ENCODE assay signal across 12 cellular contexts in the genomic region with DNA sequence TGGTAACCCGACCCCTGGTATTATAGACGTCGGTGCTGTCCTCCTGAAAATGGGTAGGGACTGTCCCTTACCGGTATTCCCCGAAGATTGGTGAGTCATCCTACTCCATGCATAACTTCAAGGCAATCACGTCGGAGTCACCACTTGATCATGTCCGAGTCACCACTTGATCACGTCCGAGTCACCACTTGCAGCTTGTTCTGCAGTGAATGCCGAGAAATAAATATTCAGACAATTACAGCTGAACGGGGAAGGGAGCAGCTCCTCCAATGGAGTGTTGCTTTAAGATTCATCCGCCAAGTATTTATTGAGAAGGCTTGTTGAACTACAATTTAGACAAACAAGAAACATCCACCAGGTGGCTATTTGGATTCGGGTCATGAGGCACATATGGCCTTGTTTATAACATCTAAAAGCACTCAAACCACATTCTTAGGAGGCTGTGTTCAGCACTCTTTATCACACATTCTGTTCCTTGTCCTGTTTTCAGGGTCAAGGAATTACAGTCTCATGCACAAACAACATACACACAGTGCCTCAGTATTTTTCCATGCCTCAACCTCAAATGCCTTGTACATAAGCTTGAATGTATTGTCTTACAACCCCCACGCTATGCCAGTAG. TPM values are rescaled to one million over a fixed set of nuclear protein-coding genes. Genes with fewer than 3 reads are reported as not detected.
DNase-seq lines count a peak whose midpoint lies in the region; ATAC-seq and TF ChIP-seq lines count a peak whose summit lies in the region.
"Had no signal": no experiment of that assay in that cellular context is flagged by ENCODE, and none has a peak within 500 bp of the region (broad histone marks: within the 10 kb centered on the region; RNA-seq: fewer than 3 reads in every experiment).

No MANE protein-coding gene starts in this region.

- H3K27ac Mint-ChIP-seq in activated T-helper 17 cell treated with anti-CD3 and anti-CD28 coated beads, Interleukin-2, amount 50 U/mL, for 72 hours: no peak overlapping the region
- no peak overlapping the region for H3K27ac Mint-ChIP-seq in activated naive CD4-positive, alpha-beta T cell treated with anti-CD3 and anti-CD28 coated beads, Interleukin-2, amount 10 ng/mL, durations not matched to agents 7 days and 5 days
- no peak overlapping the region for H3K27ac Mint-ChIP-seq in stimulated activated naive B cell treated with anti-CD40 and anti-IgM and Interleukin-4, amounts not matched to agents 10 μg/mL and 1 μg/mL and 100 μg/mL, for 72 hours
- H3K27ac Mint-ChIP-seq: activated naive CD4-positive, alpha-beta T cell treated with anti-CD3 and anti-CD28 coated beads, Interleukin-2, amount 50 U/mL, for 24 hours; CD8-positive, alpha-beta T cell had no signal

- no peaks in the 10 kb centered on the region for H3K4me1 Mint-ChIP-seq in activated T-helper 17 cell treated with anti-CD3 and anti-CD28 coated beads, Interleukin-2, amount 50 U/mL, for 72 hours
- H3K4me1 Mint-ChIP-seq in activated naive CD4-positive, alpha-beta T cell treated with anti-CD3 and anti-CD28 coated beads, Interleukin-2, amount 10 ng/mL, durations not matched to agents 7 days and 5 days: no peaks in the 10 kb centered on the region
- H3K4me1 Mint-ChIP-seq in stimulated activated naive B cell treated with anti-CD40 and anti-IgM and Interleukin-4, amounts not matched to agents 10 μg/mL and 1 μg/mL and 100 μg/mL, for 72 hours: no peaks in the 10 kb centered on the region
- H3K4me1 Mint-ChIP-seq: activated naive CD4-positive, alpha-beta T cell treated with anti-CD3 and anti-CD28 coated beads, Interleukin-2, amount 50 U/mL, for 24 hours had no signal

- H3K4me3 ChIP-seq in HFF-Myc (replicated peaks; ENCODE audit: low read depth, low read length): no peak overlapping the region

- H3K27me3 Mint-ChIP-seq in activated T-helper 17 cell treated with anti-CD3 and anti-CD28 coated beads, Interleukin-2, amount 50 U/mL, for 72 hours: no peaks in the 10 kb centered on the region
- no peaks in the 10 kb centered on the region for H3K27me3 Mint-ChIP-seq in activated naive CD4-positive, alpha-beta T cell treated with anti-CD3 and anti-CD28 coated beads, Interleukin-2, amount 10 ng/mL, durations not matched to agents 7 days and 5 days
- H3K27me3 Mint-ChIP-seq in stimulated activated naive B cell treated with anti-CD40 and anti-IgM and Interleukin-4, amounts not matched to agents 10 μg/mL and 1 μg/mL and 100 μg/mL, for 72 hours: no peaks in the 10 kb centered on the region

- no peak for TF ChIP-seq CTCF in HFF-Myc (IDR thresholded peaks at IDR 0.05; ENCODE audit: low read depth, low read length, missing control alignments)

- ATAC-seq in activated T-helper 17 cell treated with anti-CD3 and anti-CD28 coated beads, Interleukin-2, amount 50 U/mL, for 72 hours (replicated peaks): peak; percentile 62
- ATAC-seq in HG02571 (IDR thresholded peaks at IDR 0.05; ENCODE audit: unreplicated experiment): no peak
- no peak for ATAC-seq in stimulated activated naive B cell treated with anti-CD40 and anti-IgM and Interleukin-4, amounts not matched to agents 10 μg/mL and 1 μg/mL and 100 μg/mL, for 72 hours (replicated peaks)
- ATAC-seq: CD8-positive, alpha-beta T cell; left colon had no signal

- no peaks in the 10 kb centered on the region for H3K36me3 Mint-ChIP-seq in activated T-helper 17 cell treated with anti-CD3 and anti-CD28 coated beads, Interleukin-2, amount 50 U/mL, for 72 hours (ENCODE audit: low read depth)
- H3K36me3 Mint-ChIP-seq in activated naive CD4-positive, alpha-beta T cell treated with anti-CD3 and anti-CD28 coated beads, Interleukin-2, amount 10 ng/mL, durations not matched to agents 7 days and 5 days: no peaks in the 10 kb centered on the region
- peaks cover 0 to 4% of the 10 kb centered on the region in 2 donors for H3K36me3 Mint-ChIP-seq in stimulated activated naive B cell treated with anti-CD40 and anti-IgM and Interleukin-4, amounts not matched to agents 10 μg/mL and 1 μg/mL and 100 μg/mL, for 72 hours
- H3K36me3 Mint-ChIP-seq: CD8-positive, alpha-beta T cell had no signal

- DNase-seq in AG08395 (ENCODE audit: low spot score): peak; percentile 5
- peak; percentile 56 for DNase-seq in HFF-Myc (ENCODE audit: extremely low read depth, low read depth)
- DNase-seq in iris pigment epithelial cell (ENCODE audit: low read depth): peak; percentile 84
- no peak for DNase-seq in activated naive CD4-positive, alpha-beta T cell treated with anti-CD3 and anti-CD28 coated beads, Interleukin-2, amount 10 ng/mL, durations not matched to agents 7 days and 5 days
- no peak for DNase-seq in SIG-M5 treated with dmso at 0.1 percent for 504 hours (lab: John Stamatoyannopoulos, UW; ENCODE audit: unreplicated experiment)
- no peak for DNase-seq in stimulated activated naive B cell treated with anti-CD40 and anti-IgM and Interleukin-4, amounts not matched to agents 10 μg/mL and 1 μg/mL and 100 μg/mL, for 72 hours
- DNase-seq: CD8-positive, alpha-beta T cell; left colon; posterior cingulate gyrus had no signal

- H3K9me3 Mint-ChIP-seq in activated T-helper 17 cell treated with anti-CD3 and anti-CD28 coated beads, Interleukin-2, amount 50 U/mL, for 72 hours: peaks cover 11% of the 10 kb centered on the region
- H3K9me3 Mint-ChIP-seq in activated naive CD4-positive, alpha-beta T cell treated with anti-CD3 and anti-CD28 coated beads, Interleukin-2, amount 10 ng/mL, durations not matched to agents 7 days and 5 days: peaks cover 17% of the 10 kb centered on the region
- peaks cover 5 to 6% of the 10 kb centered on the region in 2 donors for H3K9me3 Mint-ChIP-seq in stimulated activated naive B cell treated with anti-CD40 and anti-IgM and Interleukin-4, amounts not matched to agents 10 μg/mL and 1 μg/mL and 100 μg/mL, for 72 hours

- CTCF ChIA-PET in activated naive CD4-positive, alpha-beta T cell treated with anti-CD3 and anti-CD28 coated beads, Interleukin-2, amount 10 ng/mL, durations not matched to agents 7 days and 5 days (lab: Charles Lee): no interaction called here

- no peak overlapping the region for H3K4me3 Mint-ChIP-seq in activated T-helper 17 cell treated with anti-CD3 and anti-CD28 coated beads, Interleukin-2, amount 50 U/mL, for 72 hours
- H3K4me3 Mint-ChIP-seq in activated naive CD4-positive, alpha-beta T cell treated with anti-CD3 and anti-CD28 coated beads, Interleukin-2, amount 10 ng/mL, durations not matched to agents 7 days and 5 days: no peak overlapping the region
- no peak overlapping the region for H3K4me3 Mint-ChIP-seq in stimulated activated naive B cell treated with anti-CD40 and anti-IgM and Interleukin-4, amounts not matched to agents 10 μg/mL and 1 μg/mL and 100 μg/mL, for 72 hours
- H3K4me3 Mint-ChIP-seq: activated naive CD4-positive, alpha-beta T cell treated with anti-CD3 and anti-CD28 coated beads, Interleukin-2, amount 50 U/mL, for 24 hours; CD8-positive, alpha-beta T cell had no signal

RNA-seq across cellular contexts. Expression of gene ZNF726, which starts 43.1 kb away (rescaled TPM):
- 10 to 100 TPM; 12.4 to 13.4 TPM for total RNA-seq in activated T-helper 17 cell treated with anti-CD3 and anti-CD28 coated beads, Interleukin-2, amount 50 U/mL, for 72 hours

Comparison
In these comparisons a context has a peak if more than half of its experiments do, and no peak if none do; other contexts are left out.
1. DNase-seq: peak in AG08395 (single experiment), HFF-Myc (single experiment) and iris pigment epithelial cell (single experiment); none in activated naive CD4-positive, alpha-beta T cell treated with anti-CD3 and anti-CD28 coated beads, Interleukin-2, amount 10 ng/mL, durations not matched to agents 7 days and 5 days (single experiment), SIG-M5 treated with dmso at 0.1 percent for 504 hours (single experiment) and stimulated activated naive B cell treated with anti-CD40 and anti-IgM and Interleukin-4, amounts not matched to agents 10 μg/mL and 1 μg/mL and 100 μg/mL, for 72 hours (single experiment).